Comparison of ENCODE assay signal across 15 cellular contexts in genomic region chr3:142896201-142896755, GRCh38. TPM values are rescaled to one million over a fixed set of nuclear protein-coding genes. Genes with fewer than 3 reads are reported as not detected.
A peak's percentile ranks its signal among the peaks of the same experiment; 100 is the strongest.
DNase-seq lines count a peak whose midpoint lies in the region; TF ChIP-seq lines count a peak whose summit lies in the region.
"Had no signal": no experiment of that assay in that cellular context is flagged by ENCODE, and none has a peak within 500 bp of the region (broad histone marks: within the 10 kb centered on the region; RNA-seq: fewer than 3 reads in every experiment).

No MANE protein-coding gene starts in this region.

- TF ChIP-seq CTCF in astrocyte of the cerebellum (IDR thresholded peaks at IDR 0.05; ENCODE audit: low read depth, low read length, missing control alignments): no peak

- in situ Hi-C loops in ACHN (cut with HindIII; ENCODE audit: low pct_ligation_motif_present, low pct_unique_long_range_greater_than_20kb, low sequenced_read_pairs): no loop called here
- in situ Hi-C loops in astrocyte of the cerebellum (cut with HindIII; ENCODE audit: low sequenced_read_pairs): no loop called here

- no peak overlapping the region for H3K4me3 ChIP-seq in astrocyte of the cerebellum (ENCODE audit: low read depth, low read length)
- H3K4me3 ChIP-seq: BLaER1, body of pancreas, thyroid gland had no signal

- DNase-seq in ACHN: peak; percentile 37
- DNase-seq in HT1080 (ENCODE audit: low read depth): peak; percentile 91
- DNase-seq in astrocyte of the cerebellum (ENCODE audit: low read depth): peak; percentile 12
- peak; percentile 76 for DNase-seq in iris pigment epithelial cell (ENCODE audit: low read depth)
- no peak for DNase-seq in HUDEP-2 (lab: John Stamatoyannopoulos, UW; ENCODE audit: unreplicated experiment in 76 of 76)
- DNase-seq in DMS 273 (lab: John Stamatoyannopoulos, UW; ENCODE audit: unreplicated experiment): no peak
- no peak for DNase-seq in NK-92 (lab: John Stamatoyannopoulos, UW; ENCODE audit: unreplicated experiment)
- DNase-seq in NCI-H187 (lab: John Stamatoyannopoulos, UW): no peak
- DNase-seq: activated CD4-positive, alpha-beta T cell treated with anti-CD3 and anti-CD28 coated beads for 1 hour; activated T-cell treated with anti-CD3 and anti-CD28 coated beads, Interleukin-2, amount 50 U/mL, for 48 hours; body of pancreas; NCI-H1105; NCI-H774; thyroid gland had no signal

RNA-seq across cellular contexts. Expression of gene PCOLCE2, which starts 7.4 kb away (rescaled TPM):
- 22.7 and 34.1 TPM in 2 replicates for total RNA-seq in HT1080 (2014; rRNA removed; shearing (Covaris generic))
- polyA plus RNA-seq in HT1080 (2015; cell fraction: cytosol; rRNA removed): 5.2 and 7.0 TPM in 2 replicates
- polyA plus RNA-seq in HT1080 (2015; cell fraction: nucleus; rRNA removed): 4.9 and 5.8 TPM in 2 replicates

Comparison
In these comparisons a context has a peak if more than half of its experiments do, and no peak if none do; other contexts are left out.
1. DNase-seq: peak in ACHN (single experiment), HT1080 (single experiment), astrocyte of the cerebellum (single experiment) and iris pigment epithelial cell (single experiment); none in HUDEP-2 (0 of 76), DMS 273 (single experiment), NK-92 (single experiment) and NCI-H187 (0 of 2).